ENCODE assay signal across 25 cellular contexts in the genomic region with DNA sequence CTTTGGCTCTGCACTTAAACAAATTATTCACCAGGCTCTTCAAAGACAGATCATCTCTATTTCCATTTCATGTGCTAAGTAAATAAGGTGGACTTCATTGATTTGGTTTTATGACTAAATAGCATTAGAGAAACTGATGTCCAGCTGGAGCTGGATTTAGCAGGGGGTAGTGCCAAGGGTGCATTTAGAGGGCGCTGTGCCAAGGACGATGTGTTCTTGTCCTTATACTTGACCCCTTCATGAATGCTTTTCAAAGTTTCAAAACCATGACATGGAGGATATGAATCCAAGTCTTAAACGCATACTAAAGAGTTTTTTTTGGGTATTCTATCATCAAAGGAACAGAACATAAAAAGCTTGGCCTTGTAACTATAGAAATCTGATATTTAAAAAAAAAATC.
"Had no signal": no experiment of that assay in that cellular context is flagged by ENCODE, and none has a peak within 500 bp of the region (broad histone marks: within the 10 kb centered on the region; RNA-seq: fewer than 3 reads in every experiment).

No MANE protein-coding gene starts in this region.

- H3K27ac ChIP-seq: neural progenitor cell, ovary, parathyroid adenoma, psoas muscle, right lobe of liver, sigmoid colon, stomach, thoracic aorta, thyroid gland, tibial nerve, upper lobe of left lung, vagina had no signal

- DNase-seq: natural killer cell; occipital lobe; ovary; posterior cingulate gyrus; psoas muscle; right cardiac atrium; right lobe of liver; sigmoid colon; small intestine; stimulated activated CD4-positive, alpha-beta T cell treated with anti-CD3 and anti-CD28 coated beads, Interleukin-15, amount 100 ng/mL, for 24 hours; stimulated activated CD4-positive, alpha-beta T cell treated with anti-CD3 and anti-CD28 coated beads, Interleukin-2, amount 100 ng/mL, for 24 hours; stimulated activated CD4-positive, alpha-beta T cell treated with anti-CD3 and anti-CD28 coated beads, Interleukin-2, amount 100 ng/mL, for 48 hours; stimulated activated CD4-positive, alpha-beta T cell treated with anti-CD3 and anti-CD28 coated beads, Interleukin-4, amount 100 ng/mL, for 24 hours; stimulated activated naive B cell treated with anti-CD40 and anti-IgM and Interleukin-4, amounts not matched to agents 10 μg/mL and 1 μg/mL and 100 μg/mL, for 72 hours; stimulated activated naive CD4-positive, alpha-beta T cell treated with Interleukin-2 at 50 U/mL for 16 hours; stomach; thyroid gland; trophoblast cell; upper lobe of left lung had no signal

- ATAC-seq: natural killer cell; right cardiac atrium; right lobe of liver; stimulated activated effector memory CD8-positive, alpha-beta T cell treated with anti-CD3 and anti-CD28 coated beads, Interleukin-12 subunit alpha, Interleukin-12 subunit beta, amount 100 ng/mL, for 72 hours; stimulated activated naive B cell treated with anti-CD40 and anti-IgM and Interleukin-4, amounts not matched to agents 10 μg/mL and 1 μg/mL and 100 μg/mL, for 72 hours had no signal
